21 cellular contexts compared by ENCODE assay signal in the genomic region with DNA sequence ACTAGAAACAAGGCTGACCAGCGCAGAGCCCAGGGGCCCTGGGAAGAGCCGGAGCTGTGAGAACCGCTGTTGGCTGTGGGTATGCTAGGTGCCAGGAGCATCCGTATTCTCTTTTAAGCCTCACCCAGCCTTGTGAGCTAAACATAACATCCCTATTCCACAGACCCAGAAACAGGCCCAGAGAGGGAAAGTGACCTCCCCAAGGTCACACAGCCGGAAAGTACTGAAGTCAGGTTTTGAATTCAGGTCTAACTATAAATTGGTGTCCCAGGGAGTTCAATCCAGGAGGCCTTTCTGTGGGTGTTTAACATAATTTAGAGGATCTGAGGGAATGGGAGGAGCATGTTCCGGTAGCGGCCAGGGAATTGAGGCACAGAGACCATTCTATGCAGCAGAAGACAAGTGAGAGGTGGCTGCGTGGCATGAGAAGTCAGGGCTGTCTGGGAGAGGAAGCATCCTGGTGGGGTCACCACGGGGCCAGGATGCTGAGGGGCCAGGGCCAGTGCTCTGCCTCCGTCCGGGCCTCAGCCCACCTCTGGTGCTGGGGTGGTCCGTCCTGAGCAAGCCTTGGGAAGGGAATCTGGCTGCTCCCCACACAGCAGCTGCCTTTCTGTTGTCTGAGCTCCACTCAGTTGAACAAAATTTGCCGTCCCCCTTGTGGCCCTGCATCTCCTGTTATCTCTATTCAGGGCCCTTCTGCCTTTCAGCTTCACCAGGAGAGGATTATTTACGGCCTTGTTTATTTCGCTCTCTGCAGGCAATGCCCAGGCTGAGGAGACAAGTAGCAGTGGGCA.
DNase-seq lines count a peak whose midpoint lies in the region; ATAC-seq and TF ChIP-seq lines count a peak whose summit lies in the region.
"Had no signal": no experiment of that assay in that cellular context is flagged by ENCODE, and none has a peak within 500 bp of the region (broad histone marks: within the 10 kb centered on the region; RNA-seq: fewer than 3 reads in every experiment).

No MANE protein-coding gene starts in this region.

- no peaks in the 10 kb centered on the region for H3K79me2 ChIP-seq in Karpas-422 (ENCODE audit: low read length)

- H3K4ac ChIP-seq in IMR-90 (ENCODE audit: low read depth, low read length) = no peak overlapping the region

- H3K4me2 ChIP-seq in IMR-90 (ENCODE audit: low read depth, low read length) (no peak overlapping the region), Karpas-422 (ENCODE audit: low read depth, low read length, poor library complexity, severe bottlenecking) (no peak overlapping the region)

- H2BK5ac ChIP-seq in IMR-90 (ENCODE audit: low read depth, low read length, poor library complexity, severe bottlenecking) = no peak overlapping the region

- no peak for ATAC-seq in IMR-90 (ENCODE audit: low read depth)

- TF ChIP-seq POLR2A in IMR-90 (IDR thresholded peaks at IDR 0.05; ENCODE audit: low read depth, low read length) = no peak

- H4K91ac ChIP-seq in IMR-90 (ENCODE audit: insufficient read depth, low read depth, low read length) = no peak overlapping the region

- no peak for TF ChIP-seq CTCF in IMR-90 (conservative IDR thresholded peaks at IDR 0.05; ENCODE audit: low read depth, low read length)

- dilution Hi-C loops in IMR-90 (cut with HindIII; ENCODE audit: low sequenced_read_pairs, unreplicated experiment) = no loop called here

- H3K9ac ChIP-seq in IMR-90 (ENCODE audit: low read depth, low read length) (no peak overlapping the region), Karpas-422 (ENCODE audit: low read length) (no peak overlapping the region)

- 88% methylated on average over 5 of the region's 15 CpGs; no CpG with 5 or more reads in 1 of the 2 experiments for WGBS in IMR-90 (ENCODE audit: extremely low coverage in 2 of 2, insufficient read length in 1 of 2), 2 experiments

- H2AFZ ChIP-seq in IMR-90 (replicated peaks; ENCODE audit: low read length, poor library complexity) (peak overlapping the region; percentile 32), Karpas-422 (ENCODE audit: low read length) (no peak overlapping the region)

- H2BK120ac ChIP-seq in IMR-90 (ENCODE audit: low read depth, low read length) = no peak overlapping the region

- DNase-seq in DMS153 (lab: John Stamatoyannopoulos, UW) (peak; percentile 67), DMS153 treated with DMSO at 0.1 percent for 48 hours (lab: John Stamatoyannopoulos, UW; ENCODE audit: unreplicated experiment) (no peak), IMR-90 (no peak), NCI-H510A (lab: John Stamatoyannopoulos, UW) (peak; percentile 68), left kidney (ENCODE audit: low read depth, low spot score) (peak; percentile 68), NCI-H446 treated with DMSO at 0.1 percent for 48 hours (lab: John Stamatoyannopoulos, UW) (no peak), Karpas-422 (no peak)
- no peak for DNase-seq in activated naive CD4-positive, alpha-beta T cell treated with anti-CD3 and anti-CD28 coated beads, Interleukin-2, amount 50 U/mL, for 16 hours
- DNase-seq: CD4-positive, CD25-positive, alpha-beta regulatory T cell; GOT3; Kasumi-1; MM.1S; NCI-H1105 treated with DMSO at 0.1 percent for 48 hours; NCI-H2029 treated with DMSO at 0.1 percent for 48 hours; NCI-H226; NCI-H69; OCI-M1; RPMI8226; T-helper 1 cell had no signal

- no peak overlapping the region for H2BK20ac ChIP-seq in IMR-90 (ENCODE audit: low read depth, low read length)

- no peak overlapping the region for H3K27ac ChIP-seq in IMR-90 (ENCODE audit: insufficient read depth, low read length)
- no peak overlapping the region for H3K27ac ChIP-seq in Karpas-422 (ENCODE audit: low read length)
- H3K27ac ChIP-seq: 22Rv1, SK-N-MC had no signal

- no peak overlapping the region for H3K23ac ChIP-seq in IMR-90 (ENCODE audit: low read depth, low read length)

- no peak for TF ChIP-seq RAD21 in IMR-90 (IDR thresholded peaks at IDR 0.05; ENCODE audit: low read length)

- H3K4me1 ChIP-seq in IMR-90 (ENCODE audit: control insufficient read depth, insufficient read depth, low read length) (0 out of 2 replicates have a peak, but pooled peaks cover under 1% of the 10 kb centered on the region), Karpas-422 (ENCODE audit: low read length) (peaks cover 14% of the 10 kb centered on the region)

- H4K8ac ChIP-seq in IMR-90 (ENCODE audit: low read depth in 2 of 2, low read length in 2 of 2) = no peak overlapping the region

- intact Hi-C loops in IMR-90 (cut with micrococcal nuclease) = no loop called here

- H3K36me3 ChIP-seq in IMR-90 (ENCODE audit: control insufficient read depth, insufficient read depth, low read length) = no peaks in the 10 kb centered on the region
- no peaks in the 10 kb centered on the region for H3K36me3 ChIP-seq in Karpas-422 (ENCODE audit: insufficient read depth, low read length)

- H3K9me1 ChIP-seq in IMR-90 (ENCODE audit: insufficient read depth, low read length) = no peaks in the 10 kb centered on the region

- CTCF ChIA-PET in IMR-90 (lab: Yijun Ruan, JAX) = no interaction called here

- H4K5ac ChIP-seq in IMR-90 (ENCODE audit: low read depth, low read length) = no peak overlapping the region

- H2AK5ac ChIP-seq in IMR-90 (ENCODE audit: low read depth, low read length) = no peak overlapping the region

- peaks cover 4% of the 10 kb centered on the region; the same call in 1 of the 2 replicates for H3K9me3 ChIP-seq in IMR-90 (ENCODE audit: control insufficient read depth, insufficient read depth, low read length)
- H3K9me3 ChIP-seq in Karpas-422 (ENCODE audit: low read length) = no peaks in the 10 kb centered on the region

- no peak overlapping the region for H3K14ac ChIP-seq in IMR-90 (replicated peaks; ENCODE audit: low read depth, low read length)

- no TSS peak for BruUV-seq in IMR-90 (replicated peaks; lab: Mats Ljungman, UMichigan)

- no peaks in the 10 kb centered on the region for H4K20me1 ChIP-seq in IMR-90 (ENCODE audit: insufficient read depth, low read length)
- peaks cover 6% of the 10 kb centered on the region; the same call in 1 of the 2 replicates for H4K20me1 ChIP-seq in Karpas-422 (ENCODE audit: insufficient read depth, low read depth, low read length)

- no peaks in the 10 kb centered on the region for H3K79me1 ChIP-seq in IMR-90 (ENCODE audit: low read depth in 1 of 2, low read length in 2 of 2)

- H3K27me3 ChIP-seq in IMR-90 (ENCODE audit: control insufficient read depth, insufficient read depth, low read length) (no peaks in the 10 kb centered on the region), Karpas-422 (ENCODE audit: low read length) (no peaks in the 10 kb centered on the region)

- H3K4me3 ChIP-seq in IMR-90 (ENCODE audit: insufficient read depth, low read depth, low read length) = no peak overlapping the region
- no peak overlapping the region for H3K4me3 ChIP-seq in Karpas-422 (ENCODE audit: low read length)
- H3K4me3 ChIP-seq: SK-N-MC had no signal

- POLR2A ChIA-PET in IMR-90 (lab: Charles Lee; ENCODE audit: unreplicated experiment) = no interaction called here

- H3K56ac ChIP-seq in IMR-90 (ENCODE audit: extremely low read depth, insufficient read depth, low read length) = no peak overlapping the region

- no peak overlapping the region for H2AK9ac ChIP-seq in IMR-90 (replicated peaks; ENCODE audit: low read depth, low read length, poor library complexity)

- in situ Hi-C loops in IMR-90 (cut with MboI; ENCODE audit: low sequenced_read_pairs) = no loop called here

- H3K18ac ChIP-seq in IMR-90 (ENCODE audit: low read depth, low read length) = no peak overlapping the region

- no peaks in the 10 kb centered on the region for H3K9me2 ChIP-seq in Karpas-422 (replicated peaks; ENCODE audit: insufficient read depth, low read length)

- H2BK15ac ChIP-seq in IMR-90 (ENCODE audit: low read depth, low read length) = no peak overlapping the region

TF ChIP-seq in IMR-90, 13 proteins besides CTCF, POLR2A, EP300 and RAD21:
- no peak for TF ChIP-seq SMC3 (IDR thresholded peaks at IDR 0.05; ENCODE audit: low read depth, low read length)
- TF ChIP-seq RFX5 (IDR thresholded peaks at IDR 0.05; ENCODE audit: low read depth, low read length) = no peak
- TF ChIP-seq BHLHE40 (IDR thresholded peaks at IDR 0.05; ENCODE audit: low read depth, low read length) = no peak
- no peak for TF ChIP-seq RCOR1 (IDR thresholded peaks at IDR 0.05; ENCODE audit: insufficient replicate concordance, low read length)
- TF ChIP-seq MAFK (IDR thresholded peaks at IDR 0.05; ENCODE audit: low read depth, low read length) = no peak
- TF ChIP-seq FOS (IDR thresholded peaks at IDR 0.05; ENCODE audit: low read depth, low read length) = no peak
TF ChIP-seq in IMR-90: peak in this region for 0.

Comparison
In these comparisons a context has a peak if more than half of its experiments do, and no peak if none do; other contexts are left out.
1. DNase-seq: peak in DMS153 (single experiment), NCI-H510A (single experiment) and left kidney (single experiment); none in DMS153 treated with DMSO at 0.1 percent for 48 hours (single experiment), IMR-90 (single experiment), NCI-H446 treated with DMSO at 0.1 percent for 48 hours (single experiment), activated naive CD4-positive, alpha-beta T cell treated with anti-CD3 and anti-CD28 coated beads, Interleukin-2, amount 50 U/mL, for 16 hours (single experiment) and Karpas-422 (single experiment).